1 cellular context compared by ENCODE assay signal in genomic region chr3:14609058-14609457, GRCh38.
TF ChIP-seq lines count a peak whose summit lies in the region.

No MANE protein-coding gene starts in this region.

TF ChIP-seq in K562, 482 proteins besides CTCF, POLR2A, EP300 and RAD21 (continued from another document):
- TF ChIP-seq CHD4 (IDR thresholded peaks at IDR 0.05; ENCODE audit: insufficient read depth, insufficient replicate concordance, low read depth, low read length, poor library complexity, severe bottlenecking), result peak; percentile 51
